1 cellular context compared by ENCODE assay signal in the genomic region with DNA sequence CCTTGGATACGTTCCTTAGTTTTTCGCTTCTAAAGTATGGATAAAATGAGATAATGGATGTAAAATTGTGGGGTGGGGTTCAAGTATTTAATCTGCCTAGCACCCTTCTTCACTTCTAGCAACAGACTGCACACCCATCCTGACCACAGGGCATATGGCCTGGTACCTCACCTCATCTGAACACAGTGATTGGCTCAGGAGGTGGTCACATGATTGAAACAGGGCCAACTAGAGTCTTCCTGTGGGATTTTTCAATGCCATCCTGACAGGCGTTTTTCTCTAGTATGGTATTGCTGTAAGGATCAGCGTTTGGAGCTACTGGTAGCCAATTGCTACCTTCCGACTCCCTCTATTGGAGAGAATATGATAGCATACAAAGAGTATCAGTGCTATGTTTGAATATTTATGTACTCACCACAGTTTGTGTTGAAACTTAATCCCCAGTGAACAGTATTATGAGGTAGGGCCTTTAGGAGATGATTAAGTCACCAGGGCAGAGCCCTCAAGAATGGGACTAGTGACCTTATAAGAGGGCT.
TF ChIP-seq lines count a peak whose summit lies in the region.

No MANE protein-coding gene starts in this region.

TF ChIP-seq in IMR-90, 13 proteins besides CTCF, POLR2A, EP300 and RAD21 (continued from another document):
- TF ChIP-seq ELK1 (IDR thresholded peaks at IDR 0.05; ENCODE audit: borderline replicate concordance, low read depth, low read length) (no peak), RFX5 (IDR thresholded peaks at IDR 0.05; ENCODE audit: low read depth, low read length) (no peak), RCOR1 (IDR thresholded peaks at IDR 0.05; ENCODE audit: insufficient replicate concordance, low read length) (no peak), NFE2L2 (IDR thresholded peaks at IDR 0.05; ENCODE audit: low read depth, low read length) (no peak), MAZ (IDR thresholded peaks at IDR 0.05; ENCODE audit: borderline replicate concordance, low read depth, low read length) (no peak), BHLHE40 (IDR thresholded peaks at IDR 0.05; ENCODE audit: low read depth, low read length) (no peak), SMC3 (IDR thresholded peaks at IDR 0.05; ENCODE audit: low read depth, low read length) (no peak)
- TF ChIP-seq, protein P1, sequence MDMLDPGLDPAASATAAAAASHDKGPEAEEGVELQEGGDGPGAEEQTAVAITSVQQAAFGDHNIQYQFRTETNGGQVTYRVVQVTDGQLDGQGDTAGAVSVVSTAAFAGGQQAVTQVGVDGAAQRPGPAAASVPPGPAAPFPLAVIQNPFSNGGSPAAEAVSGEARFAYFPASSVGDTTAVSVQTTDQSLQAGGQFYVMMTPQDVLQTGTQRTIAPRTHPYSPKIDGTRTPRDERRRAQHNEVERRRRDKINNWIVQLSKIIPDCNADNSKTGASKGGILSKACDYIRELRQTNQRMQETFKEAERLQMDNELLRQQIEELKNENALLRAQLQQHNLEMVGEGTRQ (IDR thresholded peaks at IDR 0.05; ENCODE audit: low read depth, low read length): no peak
